8 cellular contexts compared by ENCODE assay signal in genomic region chr17:68512967-68513474, GRCh38. TPM values are rescaled to one million over a fixed set of nuclear protein-coding genes. Genes with fewer than 3 reads are reported as not detected.
DNase-seq lines count a peak whose midpoint lies in the region; ATAC-seq, FAIRE-seq and TF ChIP-seq lines count a peak whose summit lies in the region.

No MANE protein-coding gene starts in this region.

- peaks cover 22% of the 10 kb centered on the region for H3K4me1 ChIP-seq in CD8-positive, alpha-beta T cell (ENCODE audit: insufficient read depth, low read length)

- H3K27me3 ChIP-seq in CD8-positive, alpha-beta T cell (ENCODE audit: insufficient read depth, low read length) = no peaks in the 10 kb centered on the region

- no peaks in the 10 kb centered on the region for H3K9me3 Mint-ChIP-seq in CD8-positive, alpha-beta T cell
- no peaks in the 10 kb centered on the region for H3K9me3 Mint-ChIP-seq in neural crest cell

- H3K36me3 Mint-ChIP-seq in CD8-positive, alpha-beta T cell = peaks cover 38% of the 10 kb centered on the region
- peaks cover 16% of the 10 kb centered on the region for H3K36me3 Mint-ChIP-seq in neural crest cell (ENCODE audit: low read depth)

- peak overlapping the region; percentile 98 for H3K4me3 Mint-ChIP-seq in CD8-positive, alpha-beta T cell
- peak overlapping the region; percentile 98 for H3K4me3 Mint-ChIP-seq in neural crest cell

- CTCF ChIA-PET in CD8-positive, alpha-beta T cell (lab: Charles Lee) = no interaction called here

- peak overlapping the region; percentile 99 for H3K27ac ChIP-seq in CD8-positive, alpha-beta T cell (ENCODE audit: low read depth, low read length)

- no peak for ATAC-seq in CD8-positive, alpha-beta T cell

- intact Hi-C loops in CD8-positive, alpha-beta T cell (cut with DNase I, micrococcal nuclease) = loop anchor here (1.0 to 10.0 kb wide), 15 partner anchors 56 to 1268 kb away; partner anchors contain the start of genes ABCA5 (in 2 of the 2), WIPI1 (in 2 of the 2), AMZ2 (in 1 of the 2) and ARSG (in 1 of the 2)

- peaks cover 7% of the 10 kb centered on the region for H3K36me3 ChIP-seq in CD8-positive, alpha-beta T cell (ENCODE audit: insufficient read depth, low read length)

- peak in 1 of 7 experiments; percentile 5 for DNase-seq in CD8-positive, alpha-beta T cell
- DNase-seq in HTR-8/SVneo (ENCODE audit: insufficient read length, low spot score) (peak; percentile 34), UCSD-AML1 (lab: John Stamatoyannopoulos, UW; ENCODE audit: unreplicated experiment) (peak; percentile 49), fibroblast of pulmonary artery (ENCODE audit: low read depth) (peak; percentile 64), neural crest cell (ENCODE audit: low read depth, low spot score) (no peak), KG1 (lab: John Stamatoyannopoulos, UW) (no peak), NCI-H146 (lab: John Stamatoyannopoulos, UW) (no peak)
- DNase-seq in activated CD8-positive, alpha-beta memory T cell treated with anti-CD3 and anti-CD28 coated beads for 24 hours = no peak

- no peaks in the 10 kb centered on the region for H3K9me3 ChIP-seq in CD8-positive, alpha-beta T cell (ENCODE audit: low read length)

- peak; percentile 54 for FAIRE-seq in HTR-8/SVneo (lab: Jason Lieb, UNC)

- peak overlapping the region; percentile 99 for H3K27ac Mint-ChIP-seq in CD8-positive, alpha-beta T cell
- peak overlapping the region; percentile 99 for H3K27ac Mint-ChIP-seq in neural crest cell (ENCODE audit: unreplicated experiment)

- peak overlapping the region; percentile 87 for H3K4me3 ChIP-seq in CD8-positive, alpha-beta T cell (ENCODE audit: low read depth, low read length)
- H3K4me3 ChIP-seq in fibroblast of pulmonary artery (replicated peaks; ENCODE audit: low read depth, low read length) = peak overlapping the region; percentile 72

- TF ChIP-seq CTCF in CD8-positive, alpha-beta T cell (IDR thresholded peaks at IDR 0.05) = no peak
- TF ChIP-seq CTCF in fibroblast of pulmonary artery (IDR thresholded peaks at IDR 0.05; ENCODE audit: low read length, missing control alignments) = no peak
- no peak for TF ChIP-seq CTCF in neural crest cell (conservative IDR thresholded peaks at IDR 0.05)

- POLR2A ChIA-PET in CD8-positive, alpha-beta T cell (lab: Charles Lee) = interaction anchor here (1.0 kb wide), 2 partner anchors 13 to 222 kb away, joined by 4 to 5 read pairs; partner anchors contain the start of genes ARSG and SLC16A6

- no peaks in the 10 kb centered on the region for H3K27me3 Mint-ChIP-seq in CD8-positive, alpha-beta T cell (ENCODE audit: low read depth)
- no peaks in the 10 kb centered on the region for H3K27me3 Mint-ChIP-seq in neural crest cell (ENCODE audit: low read depth)

- H3K4me1 Mint-ChIP-seq in CD8-positive, alpha-beta T cell (ENCODE audit: low read depth) = peaks cover 57% of the 10 kb centered on the region
- peaks cover 56% of the 10 kb centered on the region for H3K4me1 Mint-ChIP-seq in neural crest cell

RNA-seq across cellular contexts. Expression of gene PRKAR1A, which starts 0.8 kb away (rescaled TPM):
- 10 to 100 TPM; 61.2 to 63.5 TPM for total RNA-seq in CD8-positive, alpha-beta T cell
- total RNA-seq in neural crest cell = 250 and 258 TPM in 2 replicates

RNA-seq across cellular contexts. Expression of gene WIPI1, which starts 55.7 kb away (rescaled TPM):
- total RNA-seq in CD8-positive, alpha-beta T cell = 1 to 10 TPM; 2.4 to 2.5 TPM
- 14.1 and 15.6 TPM in 2 replicates for total RNA-seq in neural crest cell

Comparison
In these comparisons a context has a peak if more than half of its experiments do, and no peak if none do; other contexts are left out.
1. DNase-seq: peak in HTR-8/SVneo (single experiment), UCSD-AML1 (single experiment) and fibroblast of pulmonary artery (single experiment); none in neural crest cell (single experiment), KG1 (single experiment), activated CD8-positive, alpha-beta memory T cell treated with anti-CD3 and anti-CD28 coated beads for 24 hours (single experiment) and NCI-H146 (single experiment).